Comparison of ENCODE assay signal across 9 cellular contexts in the genomic region with DNA sequence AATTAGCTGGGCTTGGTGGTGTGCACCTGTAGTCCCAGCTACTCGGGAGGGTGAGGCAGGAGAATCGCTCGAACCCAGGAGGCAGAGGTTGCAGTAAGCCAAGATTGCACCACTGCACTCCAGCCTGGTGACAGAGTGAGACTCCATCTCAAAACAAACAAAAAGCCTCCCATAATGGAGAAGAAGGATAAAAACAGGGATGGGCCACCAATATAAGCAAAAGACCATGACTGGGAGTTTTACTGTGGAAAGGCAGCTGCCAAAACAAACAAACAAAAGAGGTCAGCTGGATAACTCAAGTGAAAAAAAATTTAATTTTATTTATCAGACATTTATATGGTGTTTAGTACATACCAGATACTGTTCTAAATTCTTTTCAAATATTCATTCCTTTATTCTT. TPM values are rescaled to one million over a fixed set of nuclear protein-coding genes. Genes with fewer than 3 reads are reported as not detected.
A peak's percentile ranks its signal among the peaks of the same experiment; 100 is the strongest.
DNase-seq lines count a peak whose midpoint lies in the region; ATAC-seq and TF ChIP-seq lines count a peak whose summit lies in the region.
"Not testable (repeated sequence)": the region's sequence is repeated elsewhere in the genome, so short reads cannot be mapped to it uniquely, and the experiment has no call there.
"Had no signal": no experiment of that assay in that cellular context is flagged by ENCODE, and none has a peak within 500 bp of the region (broad histone marks: within the 10 kb centered on the region; RNA-seq: fewer than 3 reads in every experiment).

No MANE protein-coding gene starts in this region.

- H3K9me3 Mint-ChIP-seq in CD4-positive, CD25-positive, alpha-beta regulatory T cell; effector memory CD8-positive, alpha-beta T cell; natural killer cell treated with Interleukin-12 subunit alpha and Interleukin-12 subunit beta and Interleukin-15 and Interleukin-18, amount 100 ng/mL, for 72 hours: not testable (repeated sequence)

- not testable (repeated sequence) for H3K4me3 ChIP-seq in CD4-positive, CD25-positive, alpha-beta regulatory T cell (ENCODE audit: low read depth, low read length); HEK293 (ENCODE audit: low read depth, low read length)

- not testable (repeated sequence) for TF ChIP-seq CTCF in HEK293 (tag by site-specific recombination; IDR thresholded peaks at IDR 0.05)

- not testable (repeated sequence) for H3K27me3 ChIP-seq in CD4-positive, CD25-positive, alpha-beta regulatory T cell (ENCODE audit: control insufficient read depth, insufficient read depth, low read length)

- CTCF ChIA-PET in HEK293 (lab: Yijun Ruan, JAX): interaction anchor here (0.7 to 1.4 kb wide), 3 partner anchors 10 to 47 kb away, joined by 3 to 4 read pairs (median 3); no protein-coding TSS in a partner anchor

- not testable (repeated sequence) for H3K27ac ChIP-seq in CD4-positive, CD25-positive, alpha-beta regulatory T cell (ENCODE audit: insufficient read depth, low read length, poor library complexity, severe bottlenecking); HEK293 (ENCODE audit: extremely low read depth, low read depth, low read length)

- peaks cover 24% of the 10 kb centered on the region for H3K36me3 Mint-ChIP-seq in CD4-positive, CD25-positive, alpha-beta regulatory T cell
- not testable (repeated sequence) for H3K36me3 Mint-ChIP-seq in T-helper 17 cell (ENCODE audit: low read depth); natural killer cell treated with Interleukin-12 subunit alpha and Interleukin-12 subunit beta and Interleukin-15 and Interleukin-18, amount 100 ng/mL, for 72 hours
- H3K36me3 Mint-ChIP-seq in effector memory CD8-positive, alpha-beta T cell (ENCODE audit: insufficient read depth): peaks cover 24% of the 10 kb centered on the region

- not testable (repeated sequence) for DNase-seq in CD4-positive, CD25-positive, alpha-beta regulatory T cell; T-helper 17 cell; effector memory CD8-positive, alpha-beta T cell; natural killer cell treated with Interleukin-12 subunit alpha and Interleukin-12 subunit beta and Interleukin-15 and Interleukin-18, amount 100 ng/mL, for 72 hours (ENCODE audit: low spot score)
- DNase-seq in DMS79 (lab: John Stamatoyannopoulos, UW) (peak; percentile 4), NCI-H2029 treated with DMSO at 0.1 percent for 48 hours (lab: John Stamatoyannopoulos, UW) (peak; percentile 28), iris pigment epithelial cell (ENCODE audit: low read depth) (peak; percentile 21)

- not testable (repeated sequence) for H3K27me3 Mint-ChIP-seq in CD4-positive, CD25-positive, alpha-beta regulatory T cell; T-helper 17 cell; effector memory CD8-positive, alpha-beta T cell; natural killer cell treated with Interleukin-12 subunit alpha and Interleukin-12 subunit beta and Interleukin-15 and Interleukin-18, amount 100 ng/mL, for 72 hours

- POLR2A ChIA-PET in HEK293 (lab: Yijun Ruan, JAX): not testable (repeated sequence)

- not testable (repeated sequence) for ATAC-seq in CD4-positive, CD25-positive, alpha-beta regulatory T cell (ENCODE audit: low read depth in 2 of 2); T-helper 17 cell; effector memory CD8-positive, alpha-beta T cell (replicated peaks); natural killer cell treated with Interleukin-12 subunit alpha and Interleukin-12 subunit beta and Interleukin-15 and Interleukin-18, amount 100 ng/mL, for 72 hours

- H3K9me3 ChIP-seq in CD4-positive, CD25-positive, alpha-beta regulatory T cell (ENCODE audit: control insufficient read depth in 2 of 2, low read length in 2 of 2); HEK293 (ENCODE audit: control insufficient read depth, insufficient read depth, low read depth, low read length); T-helper 17 cell (ENCODE audit: control insufficient read depth, low read length, poor library complexity, severe bottlenecking): not testable (repeated sequence)

- peak overlapping the region; percentile 60 to 74 (median 71) for H3K27ac Mint-ChIP-seq in CD4-positive, CD25-positive, alpha-beta regulatory T cell
- peak overlapping the region; percentile 80 for H3K27ac Mint-ChIP-seq in T-helper 17 cell
- peak overlapping the region; percentile 49 to 59 for H3K27ac Mint-ChIP-seq in effector memory CD8-positive, alpha-beta T cell
- peak overlapping the region; percentile 33 to 64 for H3K27ac Mint-ChIP-seq in natural killer cell treated with Interleukin-12 subunit alpha and Interleukin-12 subunit beta and Interleukin-15 and Interleukin-18, amount 100 ng/mL, for 72 hours

- H3K4me1 Mint-ChIP-seq in CD4-positive, CD25-positive, alpha-beta regulatory T cell: peaks cover 50 to 90% (median 68%) of the 10 kb centered on the region in 4 donors
- H3K4me1 Mint-ChIP-seq in T-helper 17 cell: peaks cover 54% of the 10 kb centered on the region
- H3K4me1 Mint-ChIP-seq in effector memory CD8-positive, alpha-beta T cell (ENCODE audit: low read depth in 2 of 2): peaks cover 40 to 63% of the 10 kb centered on the region in 2 donors
- H3K4me1 Mint-ChIP-seq in natural killer cell treated with Interleukin-12 subunit alpha and Interleukin-12 subunit beta and Interleukin-15 and Interleukin-18, amount 100 ng/mL, for 72 hours (ENCODE audit: low read depth in 2 of 2): peaks cover 39 to 44% of the 10 kb centered on the region in 2 donors

- peak overlapping the region in 1 of 4 donors; percentile 62 for H3K4me3 Mint-ChIP-seq in CD4-positive, CD25-positive, alpha-beta regulatory T cell
- not testable (repeated sequence) for H3K4me3 Mint-ChIP-seq in T-helper 17 cell; natural killer cell treated with Interleukin-12 subunit alpha and Interleukin-12 subunit beta and Interleukin-15 and Interleukin-18, amount 100 ng/mL, for 72 hours
- H3K4me3 Mint-ChIP-seq in effector memory CD8-positive, alpha-beta T cell: peak overlapping the region in 1 of 2 donors; percentile 18

- H3K36me3 ChIP-seq in CD4-positive, CD25-positive, alpha-beta regulatory T cell (ENCODE audit: control insufficient read depth, insufficient read depth, low read length): peaks cover 13% of the 10 kb centered on the region
- not testable (repeated sequence) for H3K36me3 ChIP-seq in HEK293 (ENCODE audit: control insufficient read depth in 2 of 2, insufficient read depth in 1 of 2, low read length in 2 of 2)

- peaks cover 90% of the 10 kb centered on the region for H3K4me1 ChIP-seq in CD4-positive, CD25-positive, alpha-beta regulatory T cell (ENCODE audit: control insufficient read depth, insufficient read depth, low read length, poor library complexity, severe bottlenecking)
- peaks cover 18% of the 10 kb centered on the region for H3K4me1 ChIP-seq in HEK293 (ENCODE audit: control insufficient read depth, insufficient read depth, low read length)

TF ChIP-seq in HEK293, 187 proteins besides CTCF, POLR2A, EP300 and RAD21 (continues in another document):
- TF ChIP-seq ZBTB17 (tag by site-specific recombination; IDR thresholded peaks at IDR 0.05): peak; percentile 16; the same call in 1 of the 2 replicates
- TF ChIP-seq ZBTB20 (tag by site-specific recombination; IDR thresholded peaks at IDR 0.05): peak; percentile 19; the same call in 1 of the 2 replicates
- TF ChIP-seq ZNF302 (tag by site-specific recombination; IDR thresholded peaks at IDR 0.05; ENCODE audit: low read depth): 0 out of 2 replicates have a peak, but pooled peaks have one; percentile 48
- TF ChIP-seq, protein P1, sequence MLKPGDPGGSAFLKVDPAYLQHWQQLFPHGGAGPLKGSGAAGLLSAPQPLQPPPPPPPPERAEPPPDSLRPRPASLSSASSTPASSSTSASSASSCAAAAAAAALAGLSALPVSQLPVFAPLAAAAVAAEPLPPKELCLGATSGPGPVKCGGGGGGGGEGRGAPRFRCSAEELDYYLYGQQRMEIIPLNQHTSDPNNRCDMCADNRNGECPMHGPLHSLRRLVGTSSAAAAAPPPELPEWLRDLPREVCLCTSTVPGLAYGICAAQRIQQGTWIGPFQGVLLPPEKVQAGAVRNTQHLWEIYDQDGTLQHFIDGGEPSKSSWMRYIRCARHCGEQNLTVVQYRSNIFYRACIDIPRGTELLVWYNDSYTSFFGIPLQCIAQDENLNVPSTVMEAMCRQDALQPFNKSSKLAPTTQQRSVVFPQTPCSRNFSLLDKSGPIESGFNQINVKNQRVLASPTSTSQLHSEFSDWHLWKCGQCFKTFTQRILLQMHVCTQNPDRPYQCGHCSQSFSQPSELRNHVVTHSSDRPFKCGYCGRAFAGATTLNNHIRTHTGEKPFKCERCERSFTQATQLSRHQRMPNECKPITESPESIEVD (tag by site-specific recombination; IDR thresholded peaks at IDR 0.05): peak; percentile 59
- TF ChIP-seq, protein P2, sequence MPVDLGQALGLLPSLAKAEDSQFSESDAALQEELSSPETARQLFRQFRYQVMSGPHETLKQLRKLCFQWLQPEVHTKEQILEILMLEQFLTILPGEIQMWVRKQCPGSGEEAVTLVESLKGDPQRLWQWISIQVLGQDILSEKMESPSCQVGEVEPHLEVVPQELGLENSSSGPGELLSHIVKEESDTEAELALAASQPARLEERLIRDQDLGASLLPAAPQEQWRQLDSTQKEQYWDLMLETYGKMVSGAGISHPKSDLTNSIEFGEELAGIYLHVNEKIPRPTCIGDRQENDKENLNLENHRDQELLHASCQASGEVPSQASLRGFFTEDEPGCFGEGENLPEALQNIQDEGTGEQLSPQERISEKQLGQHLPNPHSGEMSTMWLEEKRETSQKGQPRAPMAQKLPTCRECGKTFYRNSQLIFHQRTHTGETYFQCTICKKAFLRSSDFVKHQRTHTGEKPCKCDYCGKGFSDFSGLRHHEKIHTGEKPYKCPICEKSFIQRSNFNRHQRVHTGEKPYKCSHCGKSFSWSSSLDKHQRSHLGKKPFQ (tag by site-specific recombination; IDR thresholded peaks at IDR 0.05): peak; percentile 70
- TF ChIP-seq, protein P3, sequence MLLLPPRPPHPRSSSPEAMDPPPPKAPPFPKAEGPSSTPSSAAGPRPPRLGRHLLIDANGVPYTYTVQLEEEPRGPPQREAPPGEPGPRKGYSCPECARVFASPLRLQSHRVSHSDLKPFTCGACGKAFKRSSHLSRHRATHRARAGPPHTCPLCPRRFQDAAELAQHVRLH (tag by site-specific recombination; IDR thresholded peaks at IDR 0.05): 0 out of 2 replicates have a peak, but pooled peaks have one; percentile 2
- TF ChIP-seq KLF1 (tag by site-specific recombination; IDR thresholded peaks at IDR 0.05): peak; percentile 87
- peak; percentile 99 for TF ChIP-seq WT1 (tag by site-specific recombination; IDR thresholded peaks at IDR 0.05)
- peak; percentile 42; the same call in 1 of the 2 replicates for TF ChIP-seq OSR2 (tag by site-specific recombination; IDR thresholded peaks at IDR 0.05)

RNA-seq across cellular contexts. Expression of a gene that starts 8.0 kb away (rescaled TPM):
- total RNA-seq in CD4-positive, CD25-positive, alpha-beta regulatory T cell: 196 TPM
- polyA plus RNA-seq in CD4-positive, CD25-positive, alpha-beta regulatory T cell: 100 to 1,000 TPM; 348 to 554 (median 391) TPM
- total RNA-seq in T-helper 17 cell: 100 to 1,000 TPM; 136 to 138 TPM
- total RNA-seq in natural killer cell treated with Interleukin-12 subunit alpha and Interleukin-12 subunit beta and Interleukin-15 and Interleukin-18, amount 100 ng/mL, for 72 hours: 10 to 100 TPM; 40.9 to 44.9 TPM
- polyA plus RNA-seq: AG04450 had no signal
